20 cellular contexts compared by ENCODE assay signal in genomic region chr1:239918633-239919032, GRCh38.
"Had no signal": no experiment of that assay in that cellular context is flagged by ENCODE, and none has a peak within 500 bp of the region (broad histone marks: within the 10 kb centered on the region; RNA-seq: fewer than 3 reads in every experiment).

No MANE protein-coding gene starts in this region.

- H3K27me3 ChIP-seq: dorsolateral prefrontal cortex, esophagus squamous epithelium, gastrocnemius medialis, left lung had no signal

- H3K36me3 ChIP-seq: esophagus squamous epithelium, gastrocnemius medialis, heart right ventricle, left lung, lower lobe of right lung had no signal

- H3K4me1 ChIP-seq: esophagus squamous epithelium, gastrocnemius medialis, heart right ventricle, lower lobe of right lung had no signal

- DNase-seq: dermis blood vessel endothelial cell; dorsolateral prefrontal cortex; effector CD4-positive, alpha-beta T cell; effector memory CD4-positive, alpha-beta T cell; esophagus squamous epithelium; foreskin fibroblast; foreskin melanocyte; gastrocnemius medialis; glutamatergic neuron; head of caudate nucleus; heart right ventricle; hippocampal formation; left cardiac atrium; left lung; left ventricle myocardium superior; lower lobe of right lung; mesenchymal stem cell; mucosa of descending colon had no signal

- H3K36me3 Mint-ChIP-seq: mesothelial cell of epicardium had no signal

- H3K4me3 Mint-ChIP-seq: mesothelial cell of epicardium had no signal

- H3K4me3 ChIP-seq: coronary artery, dorsolateral prefrontal cortex, esophagus squamous epithelium, gastrocnemius medialis, heart right ventricle, left lung, lower lobe of right lung, mucosa of descending colon had no signal

- H3K27ac ChIP-seq: coronary artery, dorsolateral prefrontal cortex, esophagus squamous epithelium, gastrocnemius medialis, heart right ventricle, left lung, lower lobe of right lung had no signal

- ATAC-seq: gastrocnemius medialis, heart right ventricle, left cardiac atrium, left lung, left ventricle myocardium superior, lower lobe of right lung, mucosa of descending colon had no signal

- H3K9me3 ChIP-seq: esophagus squamous epithelium, gastrocnemius medialis, heart right ventricle, left lung, lower lobe of right lung, mucosa of descending colon had no signal

- H3K9me3 Mint-ChIP-seq: mesothelial cell of epicardium had no signal

- H3K27ac Mint-ChIP-seq: mesothelial cell of epicardium had no signal

- H3K4me1 Mint-ChIP-seq: mesothelial cell of epicardium had no signal
